Comparison of ENCODE assay signal across 21 cellular contexts in the genomic region with DNA sequence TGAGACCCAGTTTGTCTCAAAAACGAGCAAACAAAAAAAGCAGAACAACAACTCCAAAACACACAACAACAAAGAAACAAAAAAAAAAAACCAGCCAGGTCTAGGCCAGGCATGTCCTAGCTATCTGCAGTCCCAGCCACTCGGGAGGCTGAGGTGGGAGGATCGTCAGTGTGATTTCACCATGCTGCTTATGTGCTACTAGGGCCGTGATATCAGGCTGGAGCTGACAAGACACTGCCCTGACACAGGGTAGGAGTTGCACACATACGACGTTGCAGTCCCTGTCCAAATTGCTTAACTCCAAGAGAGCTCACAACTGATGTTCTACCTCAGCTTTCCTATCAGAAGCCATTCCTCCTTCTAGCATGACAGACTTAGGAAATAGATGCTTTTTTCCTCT.
DNase-seq lines count a peak whose midpoint lies in the region; ATAC-seq and TF ChIP-seq lines count a peak whose summit lies in the region.
"Had no signal": no experiment of that assay in that cellular context is flagged by ENCODE, and none has a peak within 500 bp of the region (broad histone marks: within the 10 kb centered on the region; RNA-seq: fewer than 3 reads in every experiment).

No MANE protein-coding gene starts in this region.

- no peak overlapping the region for H2BK120ac ChIP-seq in mesenchymal stem cell (ENCODE audit: low read depth, low read length)

- ATAC-seq in HG02884 (IDR thresholded peaks at IDR 0.05; ENCODE audit: unreplicated experiment) (no peak), HG03442 (IDR thresholded peaks at IDR 0.05; ENCODE audit: unreplicated experiment) (no peak)
- ATAC-seq: A549; CD8-positive, alpha-beta T cell; SK-N-SH treated with all-trans-retinoic acid at 6 μM for 48 hours had no signal

- no peak overlapping the region for H3K4me3 ChIP-seq in mesenchymal stem cell (ENCODE audit: insufficient read depth in 1 of 2, low read depth in 1 of 2, low read length in 2 of 2)
- H3K4me3 ChIP-seq in testis = no peak overlapping the region
- H3K4me3 ChIP-seq: A549; BLaER1 treated with 17β-estradiol and CSF1 and Interleukin-3, amounts not matched to agents 10 nM and 100 nM; PC-9 had no signal

- H3K9ac ChIP-seq in mesenchymal stem cell (ENCODE audit: low read length) = no peak overlapping the region
- H3K9ac ChIP-seq: BLaER1 treated with 17β-estradiol and CSF1 and Interleukin-3, amounts not matched to agents 10 nM and 100 nM had no signal

- no peak overlapping the region for H2AK5ac ChIP-seq in mesenchymal stem cell (ENCODE audit: low read length, severe bottlenecking)

- H3K27ac ChIP-seq in mesenchymal stem cell (ENCODE audit: low read length, poor library complexity, severe bottlenecking) = no peak overlapping the region
- H3K27ac ChIP-seq in testis = no peak overlapping the region
- H3K27ac ChIP-seq: A549, PC-9, RWPE1 had no signal

- no peaks in the 10 kb centered on the region for H3K27me3 ChIP-seq in mesenchymal stem cell (ENCODE audit: control insufficient read depth in 1 of 2, insufficient read depth in 1 of 2, low read length in 2 of 2)
- H3K27me3 ChIP-seq in testis = no peaks in the 10 kb centered on the region
- H3K27me3 ChIP-seq: BLaER1 treated with 17β-estradiol and CSF1 and Interleukin-3, amounts not matched to agents 10 nM and 100 nM had no signal

- no peak overlapping the region for H3K4ac ChIP-seq in mesenchymal stem cell (ENCODE audit: low read depth in 1 of 2, low read length in 2 of 2)

- intact Hi-C loops in testis (cut with DNase I; ENCODE audit: low total_unique reads) = no loop called here

- no peak overlapping the region for H3K23ac ChIP-seq in mesenchymal stem cell (ENCODE audit: low read length in 2 of 2)

- H3K36me3 ChIP-seq in mesenchymal stem cell (ENCODE audit: control insufficient read depth in 1 of 2, insufficient read depth in 2 of 2, low read depth in 1 of 2, low read length in 2 of 2) (peaks cover 0 to 6% of the 10 kb centered on the region in 2 experiments), testis (ENCODE audit: low read depth, missing control alignments) (no peaks in the 10 kb centered on the region)

- peak overlapping the region in 1 of 2 experiments; percentile 78 for H3K18ac ChIP-seq in mesenchymal stem cell (ENCODE audit: low read depth in 1 of 2, low read length in 2 of 2)

- no peak overlapping the region for H2BK15ac ChIP-seq in mesenchymal stem cell (ENCODE audit: low read depth, poor library complexity, severe bottlenecking)

- H3K4me1 ChIP-seq in mesenchymal stem cell (ENCODE audit: control insufficient read depth, insufficient read depth, low read depth, low read length) = peaks cover 2% of the 10 kb centered on the region
- H3K4me1 ChIP-seq in testis = peaks cover 3% of the 10 kb centered on the region
- H3K4me1 ChIP-seq: A549 had no signal

- 87% methylated on average over 6 of the region's 6 CpGs for WGBS in mesenchymal stem cell
- 46% methylated on average over 6 of the region's 6 CpGs for WGBS in testis, 2 donors

- H4K91ac ChIP-seq in mesenchymal stem cell (ENCODE audit: low read length) = peak overlapping the region; percentile 76

- TF ChIP-seq CTCF in testis (IDR thresholded peaks at IDR 0.05) = no peak

- TF ChIP-seq POLR2A in testis (IDR thresholded peaks at IDR 0.05) = no peak

- H2BK5ac ChIP-seq in mesenchymal stem cell (ENCODE audit: low read depth, low read length, poor library complexity, severe bottlenecking) = no peak overlapping the region

- no peak overlapping the region for H2AFZ ChIP-seq in mesenchymal stem cell (ENCODE audit: low read depth, low read length)
- H2AFZ ChIP-seq: PC-9 had no signal

- H3K79me1 ChIP-seq in mesenchymal stem cell (replicated peaks; ENCODE audit: low read length, poor library complexity, severe bottlenecking) = no peaks in the 10 kb centered on the region

- H3K4me2 ChIP-seq in mesenchymal stem cell (ENCODE audit: low read length, poor library complexity, severe bottlenecking) = no peak overlapping the region
- H3K4me2 ChIP-seq: A549, PC-9 had no signal

- H4K8ac ChIP-seq in mesenchymal stem cell (ENCODE audit: low read length) = no peak overlapping the region

- H3K9me3 ChIP-seq in mesenchymal stem cell (ENCODE audit: control insufficient read depth, low read length) (no peaks in the 10 kb centered on the region), testis (no peaks in the 10 kb centered on the region)
- H3K9me3 ChIP-seq: A549 had no signal

- DNase-seq in GF-D8 (lab: John Stamatoyannopoulos, UW) = peak; percentile 14
- peak; percentile 2 for DNase-seq in MV-4-11 (lab: John Stamatoyannopoulos, UW)
- no peak for DNase-seq in mesenchymal stem cell
- DNase-seq in testis = peak; percentile 63
- no peak for DNase-seq in stimulated activated CD4-positive, alpha-beta T cell treated with anti-CD3 and anti-CD28 coated beads, Interleukin-12 subunit alpha, Interleukin-12 subunit beta, amount 100 ng/mL, for 4 hours
- DNase-seq: Calu3; CD8-positive, alpha-beta T cell; H9; NCI-H1048; NCI-H1436 treated with DMSO at 0.1 percent for 48 hours; NCI-H2029; NCI-H446; NCI-H526 treated with DMSO at 0.1 percent for 48 hours; PC-9; SIG-M5 had no signal

- no peak overlapping the region for H2BK12ac ChIP-seq in mesenchymal stem cell (ENCODE audit: low read length in 2 of 2)

- no peak overlapping the region for H3K14ac ChIP-seq in mesenchymal stem cell (ENCODE audit: low read length in 2 of 2)

Comparison
In these comparisons a context has a peak if more than half of its experiments do, and no peak if none do; other contexts are left out.
1. DNase-seq: peak in GF-D8 (single experiment), MV-4-11 (single experiment) and testis (single experiment); none in mesenchymal stem cell (single experiment) and stimulated activated CD4-positive, alpha-beta T cell treated with anti-CD3 and anti-CD28 coated beads, Interleukin-12 subunit alpha, Interleukin-12 subunit beta, amount 100 ng/mL, for 4 hours (single experiment).